Comparison of ENCODE assay signal across 9 cellular contexts in genomic region chr4:174222266-174222872, GRCh38.
A peak's percentile ranks its signal among the peaks of the same experiment; 100 is the strongest.
DNase-seq lines count a peak whose midpoint lies in the region; ATAC-seq and TF ChIP-seq lines count a peak whose summit lies in the region.
"Had no signal": no experiment of that assay in that cellular context is flagged by ENCODE, and none has a peak within 500 bp of the region (broad histone marks: within the 10 kb centered on the region; RNA-seq: fewer than 3 reads in every experiment).

No MANE protein-coding gene starts in this region.

- 32% methylated on average over 4 of the region's 4 CpGs for WGBS in liver

- POLR2A ChIA-PET in WTC11 (lab: Charles Lee): no interaction called here

- TF ChIP-seq RAD21 in liver (IDR thresholded peaks at IDR 0.05): peak; percentile 82 to 83

- H3K27me3 ChIP-seq in liver (ENCODE audit: control insufficient read depth in 4 of 4, insufficient read depth in 4 of 4, low read length in 3 of 4): peaks cover 0 to 13% (median 4%) of the 10 kb centered on the region in 4 donors

- H3K27ac Mint-ChIP-seq in WTC11: no peak overlapping the region

- peaks cover 59% of the 10 kb centered on the region for H3K27me3 Mint-ChIP-seq in WTC11 (ENCODE audit: low read depth)

- peaks cover 4 to 12% (median 9%) of the 10 kb centered on the region in 4 donors for H3K4me1 ChIP-seq in liver (ENCODE audit: control insufficient read depth in 4 of 4, insufficient read depth in 4 of 4, low read length in 3 of 4)

- no peak overlapping the region for H3K9ac ChIP-seq in liver (ENCODE audit: low read depth in 1 of 2, low read length in 2 of 2)
- H3K9ac ChIP-seq: BLaER1 treated with 17β-estradiol and CSF1 and Interleukin-3, amounts not matched to agents 10 nM and 100 nM had no signal

- CTCF ChIA-PET in WTC11 (lab: Charles Lee): interaction anchor here (0.7 to 1.7 kb wide), 5 partner anchors 8 to 96 kb away, joined by 3 to 4 read pairs (median 3); no protein-coding TSS in a partner anchor

- no peaks in the 10 kb centered on the region for H3K36me3 Mint-ChIP-seq in WTC11

- no peaks in the 10 kb centered on the region for H3K36me3 ChIP-seq in liver (ENCODE audit: control insufficient read depth in 4 of 4, insufficient read depth in 3 of 4, low read depth in 1 of 4, low read length in 3 of 4)
- H3K36me3 ChIP-seq: BLaER1 treated with 17β-estradiol and CSF1 and Interleukin-3, amounts not matched to agents 10 nM and 100 nM had no signal

- H3K4me3 ChIP-seq in liver (ENCODE audit: low read depth in 1 of 3, low read length in 3 of 3): no peak overlapping the region
- H3K4me3 ChIP-seq: BLaER1 treated with 17β-estradiol and CSF1 and Interleukin-3, amounts not matched to agents 10 nM and 100 nM had no signal

- H3K9me3 Mint-ChIP-seq in WTC11: no peaks in the 10 kb centered on the region

- no peak overlapping the region for H3K27ac ChIP-seq in liver (ENCODE audit: low read depth in 1 of 2, low read length in 2 of 2)
- H3K27ac ChIP-seq: BLaER1 treated with 17β-estradiol and CSF1 and Interleukin-3, amounts not matched to agents 10 nM and 100 nM had no signal

- DNase-seq in NCI-H1092 treated with DMSO at 0.1 percent for 48 hours (lab: John Stamatoyannopoulos, UW): peak; percentile 27
- no peak for DNase-seq in NCI-H1092 (lab: John Stamatoyannopoulos, UW)
- DNase-seq in WTC11 (ENCODE audit: low spot score): no peak
- no peak for DNase-seq in stimulated activated CD4-positive, alpha-beta T cell treated with anti-CD3 and anti-CD28 coated beads, Interleukin-15, amount 100 ng/mL, for 24 hours

- no peaks in the 10 kb centered on the region for H3K9me3 ChIP-seq in liver (ENCODE audit: control insufficient read depth in 4 of 4, low read length in 3 of 4)
- H3K9me3 ChIP-seq: BLaER1 treated with 17β-estradiol and CSF1 and Interleukin-3, amounts not matched to agents 10 nM and 100 nM had no signal

- TF ChIP-seq CTCF in WTC11 (IDR thresholded peaks at IDR 0.05): peak; percentile 47
- peak; percentile 71 for TF ChIP-seq CTCF in liver (IDR thresholded peaks at IDR 0.05; ENCODE audit: low read depth, low read length, missing input control)

- H3K4me1 Mint-ChIP-seq in WTC11: peaks cover 13% of the 10 kb centered on the region

- ATAC-seq in GM19452 (IDR thresholded peaks at IDR 0.05; ENCODE audit: unreplicated experiment) (peak; percentile 65), HG03439 (IDR thresholded peaks at IDR 0.05; ENCODE audit: unreplicated experiment) (peak; percentile 79), WTC11 (peak; percentile 38), HG03571 (IDR thresholded peaks at IDR 0.05; ENCODE audit: unreplicated experiment) (no peak)

- H3K4me3 Mint-ChIP-seq in WTC11: no peak overlapping the region

TF ChIP-seq in WTC11, 78 proteins besides CTCF, POLR2A, EP300 and RAD21:
- TF ChIP-seq NR3C1 (CRISPR knock-in tag; conservative IDR thresholded peaks at IDR 0.05; ENCODE audit: low read depth): no peak
- TF ChIP-seq, protein P1, sequence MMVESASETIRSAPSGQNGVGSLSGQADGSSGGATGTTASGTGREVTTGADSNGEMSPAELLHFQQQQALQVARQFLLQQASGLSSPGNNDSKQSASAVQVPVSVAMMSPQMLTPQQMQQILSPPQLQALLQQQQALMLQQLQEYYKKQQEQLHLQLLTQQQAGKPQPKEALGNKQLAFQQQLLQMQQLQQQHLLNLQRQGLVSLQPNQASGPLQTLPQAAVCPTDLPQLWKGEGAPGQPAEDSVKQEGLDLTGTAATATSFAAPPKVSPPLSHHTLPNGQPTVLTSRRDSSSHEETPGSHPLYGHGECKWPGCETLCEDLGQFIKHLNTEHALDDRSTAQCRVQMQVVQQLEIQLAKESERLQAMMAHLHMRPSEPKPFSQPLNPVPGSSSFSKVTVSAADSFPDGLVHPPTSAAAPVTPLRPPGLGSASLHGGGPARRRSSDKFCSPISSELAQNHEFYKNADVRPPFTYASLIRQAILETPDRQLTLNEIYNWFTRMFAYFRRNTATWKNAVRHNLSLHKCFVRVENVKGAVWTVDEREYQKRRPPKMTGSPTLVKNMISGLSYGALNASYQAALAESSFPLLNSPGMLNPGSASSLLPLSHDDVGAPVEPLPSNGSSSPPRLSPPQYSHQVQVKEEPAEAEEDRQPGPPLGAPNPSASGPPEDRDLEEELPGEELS (CRISPR knock-in tag; IDR thresholded peaks at IDR 0.05): no peak
- TF ChIP-seq, protein P2, sequence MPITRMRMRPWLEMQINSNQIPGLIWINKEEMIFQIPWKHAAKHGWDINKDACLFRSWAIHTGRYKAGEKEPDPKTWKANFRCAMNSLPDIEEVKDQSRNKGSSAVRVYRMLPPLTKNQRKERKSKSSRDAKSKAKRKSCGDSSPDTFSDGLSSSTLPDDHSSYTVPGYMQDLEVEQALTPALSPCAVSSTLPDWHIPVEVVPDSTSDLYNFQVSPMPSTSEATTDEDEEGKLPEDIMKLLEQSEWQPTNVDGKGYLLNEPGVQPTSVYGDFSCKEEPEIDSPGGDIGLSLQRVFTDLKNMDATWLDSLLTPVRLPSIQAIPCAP (CRISPR knock-in tag; IDR thresholded peaks at IDR 0.05): no peak
- TF ChIP-seq ZNF423 (CRISPR knock-in tag; IDR thresholded peaks at IDR 0.05): no peak

TF ChIP-seq in liver, 16 proteins besides CTCF, POLR2A, EP300 and RAD21:
- TF ChIP-seq RXRA (IDR thresholded peaks at IDR 0.05): no peak
- no peak for TF ChIP-seq GABPA (IDR thresholded peaks at IDR 0.05 in 1 of 2, conservative IDR thresholded peaks at IDR 0.05 in 1 of 2)
- TF ChIP-seq EGR1 (IDR thresholded peaks at IDR 0.05; ENCODE audit: low read depth in 2 of 2): no peak
- TF ChIP-seq, protein P3, sequence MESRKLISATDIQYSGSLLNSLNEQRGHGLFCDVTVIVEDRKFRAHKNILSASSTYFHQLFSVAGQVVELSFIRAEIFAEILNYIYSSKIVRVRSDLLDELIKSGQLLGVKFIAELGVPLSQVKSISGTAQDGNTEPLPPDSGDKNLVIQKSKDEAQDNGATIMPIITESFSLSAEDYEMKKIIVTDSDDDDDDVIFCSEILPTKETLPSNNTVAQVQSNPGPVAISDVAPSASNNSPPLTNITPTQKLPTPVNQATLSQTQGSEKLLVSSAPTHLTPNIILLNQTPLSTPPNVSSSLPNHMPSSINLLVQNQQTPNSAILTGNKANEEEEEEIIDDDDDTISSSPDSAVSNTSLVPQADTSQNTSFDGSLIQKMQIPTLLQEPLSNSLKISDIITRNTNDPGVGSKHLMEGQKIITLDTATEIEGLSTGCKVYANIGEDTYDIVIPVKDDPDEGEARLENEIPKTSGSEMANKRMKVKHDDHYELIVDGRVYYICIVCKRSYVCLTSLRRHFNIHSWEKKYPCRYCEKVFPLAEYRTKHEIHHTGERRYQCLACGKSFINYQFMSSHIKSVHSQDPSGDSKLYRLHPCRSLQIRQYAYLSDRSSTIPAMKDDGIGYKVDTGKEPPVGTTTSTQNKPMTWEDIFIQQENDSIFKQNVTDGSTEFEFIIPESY (IDR thresholded peaks at IDR 0.05): no peak
- no peak for TF ChIP-seq JUND (IDR thresholded peaks at IDR 0.05)
